In genomic region chr20:23096986-23097520, GRCh38 we compare ENCODE assay signal across 1 cellular context.
TF ChIP-seq lines count a peak whose summit lies in the region.

No MANE protein-coding gene starts in this region.

TF ChIP-seq in H1, 55 proteins besides CTCF, POLR2A, EP300 and RAD21:
- TF ChIP-seq SP1 (IDR thresholded peaks at IDR 0.05; ENCODE audit: low read depth, low read length), result no peak
- TF ChIP-seq NRF1 (IDR thresholded peaks at IDR 0.05; ENCODE audit: low read depth, low read length), result no peak
- TF ChIP-seq SAP30 (IDR thresholded peaks at IDR 0.05; ENCODE audit: insufficient read depth, insufficient replicate concordance, low read length), result no peak
- TF ChIP-seq BACH1 (IDR thresholded peaks at IDR 0.05; ENCODE audit: low read length), result no peak
- no peak for TF ChIP-seq MAX (IDR thresholded peaks at IDR 0.05)
- TF ChIP-seq E2F6 (IDR thresholded peaks at IDR 0.05), result no peak
- no peak for TF ChIP-seq SRF (IDR thresholded peaks at IDR 0.05; ENCODE audit: low read depth, low read length)
- TF ChIP-seq KDM1A (IDR thresholded peaks at IDR 0.05; ENCODE audit: borderline replicate concordance, low read length), result no peak
- TF ChIP-seq MAFK (IDR thresholded peaks at IDR 0.05; ENCODE audit: low read depth, low read length), result no peak
- no peak for TF ChIP-seq CBX8 (IDR thresholded peaks at IDR 0.05; ENCODE audit: borderline replicate concordance, low read depth, low read length)
- TF ChIP-seq CREB1 (IDR thresholded peaks at IDR 0.05), result no peak
- TF ChIP-seq GTF2F1 (IDR thresholded peaks at IDR 0.05; ENCODE audit: borderline replicate concordance, low read depth, low read length), result no peak
- TF ChIP-seq ATF3 (IDR thresholded peaks at IDR 0.05; ENCODE audit: insufficient read depth, low read depth, low read length), result no peak
- TF ChIP-seq CTBP2 (IDR thresholded peaks at IDR 0.05; ENCODE audit: borderline replicate concordance, insufficient read depth, insufficient read length, low read length), result no peak
